25 cellular contexts compared by ENCODE assay signal in the genomic region with DNA sequence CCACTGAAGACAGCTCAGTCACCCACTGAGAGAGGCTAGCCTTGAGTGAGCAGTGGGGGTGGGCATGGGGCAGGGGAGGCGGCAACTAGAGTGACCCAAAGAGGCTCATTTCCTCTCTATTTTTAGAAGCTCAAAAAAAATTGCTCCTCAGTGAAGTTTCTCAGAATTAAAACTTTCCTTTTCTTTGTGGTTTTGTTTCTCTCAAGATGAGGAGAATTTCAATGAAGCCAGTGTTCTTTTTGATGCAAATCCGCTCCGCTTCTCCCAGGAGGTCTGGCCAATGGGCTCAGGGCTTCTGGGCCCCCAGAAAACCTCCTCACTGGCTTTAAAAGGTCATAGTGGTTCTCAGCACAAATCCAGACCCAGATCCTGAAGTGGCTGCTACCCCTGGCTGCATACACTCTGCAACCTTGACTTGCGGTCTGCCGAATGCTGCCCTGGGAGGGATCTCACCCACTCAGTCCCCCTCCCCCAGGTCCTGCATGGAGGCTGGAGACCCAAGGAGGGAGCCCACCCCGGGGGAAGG. TPM values are rescaled to one million over a fixed set of nuclear protein-coding genes. Genes with fewer than 3 reads are reported as not detected.
A peak's percentile ranks its signal among the peaks of the same experiment; 100 is the strongest.
DNase-seq lines count a peak whose midpoint lies in the region; ATAC-seq and TF ChIP-seq lines count a peak whose summit lies in the region.
"Had no signal": no experiment of that assay in that cellular context is flagged by ENCODE, and none has a peak within 500 bp of the region (broad histone marks: within the 10 kb centered on the region; RNA-seq: fewer than 3 reads in every experiment).

A gene with protein sequence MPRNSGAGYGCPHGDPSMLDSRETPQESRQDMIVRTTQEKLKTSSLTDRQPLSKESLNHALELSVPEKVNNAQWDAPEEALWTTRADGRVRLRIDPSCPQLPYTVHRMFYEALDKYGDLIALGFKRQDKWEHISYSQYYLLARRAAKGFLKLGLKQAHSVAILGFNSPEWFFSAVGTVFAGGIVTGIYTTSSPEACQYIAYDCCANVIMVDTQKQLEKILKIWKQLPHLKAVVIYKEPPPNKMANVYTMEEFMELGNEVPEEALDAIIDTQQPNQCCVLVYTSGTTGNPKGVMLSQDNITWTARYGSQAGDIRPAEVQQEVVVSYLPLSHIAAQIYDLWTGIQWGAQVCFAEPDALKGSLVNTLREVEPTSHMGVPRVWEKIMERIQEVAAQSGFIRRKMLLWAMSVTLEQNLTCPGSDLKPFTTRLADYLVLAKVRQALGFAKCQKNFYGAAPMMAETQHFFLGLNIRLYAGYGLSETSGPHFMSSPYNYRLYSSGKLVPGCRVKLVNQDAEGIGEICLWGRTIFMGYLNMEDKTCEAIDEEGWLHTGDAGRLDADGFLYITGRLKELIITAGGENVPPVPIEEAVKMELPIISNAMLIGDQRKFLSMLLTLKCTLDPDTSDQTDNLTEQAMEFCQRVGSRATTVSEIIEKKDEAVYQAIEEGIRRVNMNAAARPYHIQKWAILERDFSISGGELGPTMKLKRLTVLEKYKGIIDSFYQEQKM (minus strand): TSS at position 51 of the 526 bp plus-strand sequence. CDS start 64 bp downstream, outside the sequence.

- WGBS in testis, 2 donors = 50 to 57% methylated on average over 4 to 6 of the region's 6 CpGs

- H3K27me3 ChIP-seq in testis = no peaks in the 10 kb centered on the region

- H3K4me1 ChIP-seq in testis = peaks cover 11% of the 10 kb centered on the region
- H3K4me1 ChIP-seq: A549, breast epithelium, gastroesophageal sphincter, prostate gland, SJSA1 had no signal

- H3K36me3 Mint-ChIP-seq in natural killer cell treated with Interleukin-12 subunit alpha and Interleukin-12 subunit beta and Interleukin-15 and Interleukin-18, amount 100 ng/mL, for 72 hours = no peaks in the 10 kb centered on the region
- H3K36me3 Mint-ChIP-seq in natural killer cell (no peaks in the 10 kb centered on the region), osteocyte (ENCODE audit: unreplicated experiment) (no peaks in the 10 kb centered on the region)
- H3K36me3 Mint-ChIP-seq: naive B cell had no signal

- no peak for DNase-seq in natural killer cell treated with Interleukin-12 subunit alpha and Interleukin-12 subunit beta and Interleukin-15 and Interleukin-18, amount 100 ng/mL, for 72 hours (ENCODE audit: low spot score)
- no peak for DNase-seq in natural killer cell
- peak; percentile 73 for DNase-seq in mesenteric fat pad (ENCODE audit: low spot score)
- no peak for DNase-seq in testis
- no peak for DNase-seq in OCI-M2 (lab: John Stamatoyannopoulos, UW; ENCODE audit: unreplicated experiment)
- DNase-seq in SW 1271 (lab: John Stamatoyannopoulos, UW) = no peak
- DNase-seq in osteocyte (ENCODE audit: extremely low spot score, unreplicated experiment) = no peak
- DNase-seq: activated B cell treated with CpG ODN at 0.5 μM for 24 hours; activated naive CD8-positive, alpha-beta T cell treated with anti-CD3 and anti-CD28 coated beads, Interleukin-2, amount 50 U/mL, for 24 hours; naive B cell; NCI-H146; NCI-H82; stimulated activated CD4-positive, alpha-beta T cell treated with anti-CD3 and anti-CD28 coated beads, Interleukin-4, amount 100 ng/mL, for 4 hours had no signal

- H3K27ac ChIP-seq in cingulate gyrus (ENCODE audit: low read depth, low read length) (peak within 1 kb of the TSS; percentile 70), testis (peak within 1 kb of the TSS in 1 of 2 donors; percentile 15)
- H3K27ac ChIP-seq: A549, breast epithelium, C4-2B, prostate gland, SJSA1 had no signal

- ATAC-seq in natural killer cell treated with Interleukin-12 subunit alpha and Interleukin-12 subunit beta and Interleukin-15 and Interleukin-18, amount 100 ng/mL, for 72 hours = peak in 1 of 2 donors; percentile 25
- ATAC-seq in natural killer cell = no peak
- ATAC-seq: A549; activated naive CD8-positive, alpha-beta T cell treated with anti-CD3 and anti-CD28 coated beads, Interleukin-2, amount 50 U/mL, for 24 hours; esophagus mucosa; gastroesophageal sphincter; Panc1 had no signal

- intact Hi-C loops in natural killer cell (cut with micrococcal nuclease) (no loop called here), testis (cut with DNase I; ENCODE audit: low total_unique reads) (no loop called here)

- H3K4me3 Mint-ChIP-seq in natural killer cell treated with Interleukin-12 subunit alpha and Interleukin-12 subunit beta and Interleukin-15 and Interleukin-18, amount 100 ng/mL, for 72 hours = peak within 1 kb of the TSS; percentile 18
- H3K4me3 Mint-ChIP-seq in natural killer cell (no peak within 1 kb of the TSS), osteocyte (ENCODE audit: unreplicated experiment) (no peak within 1 kb of the TSS)
- H3K4me3 Mint-ChIP-seq: activated B cell treated with CpG ODN at 0.5 μM for 24 hours; activated naive CD8-positive, alpha-beta T cell treated with anti-CD3 and anti-CD28 coated beads, Interleukin-2, amount 50 U/mL, for 24 hours had no signal

- H3K4me3 ChIP-seq in testis = no peak within 1 kb of the TSS
- H3K4me3 ChIP-seq: A549, breast epithelium, gastroesophageal sphincter, lung, prostate gland, SJSA1, smooth muscle cell had no signal

- TF ChIP-seq CTCF in natural killer cell (IDR thresholded peaks at IDR 0.05) (no peak), testis (IDR thresholded peaks at IDR 0.05) (no peak), osteocyte (IDR thresholded peaks at IDR 0.05) (no peak)

- peaks cover 5 to 9% of the 10 kb centered on the region in 2 donors for H3K27me3 Mint-ChIP-seq in natural killer cell treated with Interleukin-12 subunit alpha and Interleukin-12 subunit beta and Interleukin-15 and Interleukin-18, amount 100 ng/mL, for 72 hours
- H3K27me3 Mint-ChIP-seq in natural killer cell (ENCODE audit: low read depth in 2 of 2) (peaks cover 2 to 11% of the 10 kb centered on the region in 2 donors), osteocyte (ENCODE audit: unreplicated experiment) (peaks cover 27% of the 10 kb centered on the region)

- no peak for TF ChIP-seq POLR2A in testis (IDR thresholded peaks at IDR 0.05)

- peaks cover 4 to 10% of the 10 kb centered on the region in 2 donors for H3K4me1 Mint-ChIP-seq in natural killer cell treated with Interleukin-12 subunit alpha and Interleukin-12 subunit beta and Interleukin-15 and Interleukin-18, amount 100 ng/mL, for 72 hours (ENCODE audit: low read depth in 2 of 2)
- no peaks in the 10 kb centered on the region for H3K4me1 Mint-ChIP-seq in natural killer cell
- H3K4me1 Mint-ChIP-seq in osteocyte (ENCODE audit: unreplicated experiment) = peaks cover 4% of the 10 kb centered on the region
- H3K4me1 Mint-ChIP-seq: activated B cell treated with CpG ODN at 0.5 μM for 24 hours, naive B cell had no signal

- no peaks in the 10 kb centered on the region for H3K9me3 ChIP-seq in testis
- H3K9me3 ChIP-seq: A549, breast epithelium, gastroesophageal sphincter, prostate gland, SJSA1 had no signal

- peak within 1 kb of the TSS; percentile 21 to 48 for H3K27ac Mint-ChIP-seq in natural killer cell treated with Interleukin-12 subunit alpha and Interleukin-12 subunit beta and Interleukin-15 and Interleukin-18, amount 100 ng/mL, for 72 hours
- no peak within 1 kb of the TSS for H3K27ac Mint-ChIP-seq in natural killer cell
- H3K27ac Mint-ChIP-seq in osteocyte (ENCODE audit: unreplicated experiment) = no peak within 1 kb of the TSS
- H3K27ac Mint-ChIP-seq: activated B cell treated with CpG ODN at 0.5 μM for 24 hours; activated naive CD8-positive, alpha-beta T cell treated with anti-CD3 and anti-CD28 coated beads, Interleukin-2, amount 50 U/mL, for 24 hours had no signal

- no peaks in the 10 kb centered on the region for H3K36me3 ChIP-seq in testis (ENCODE audit: low read depth, missing control alignments)
- H3K36me3 ChIP-seq: breast epithelium, gastroesophageal sphincter, prostate gland, SJSA1 had no signal

- no peaks in the 10 kb centered on the region for H3K9me3 Mint-ChIP-seq in natural killer cell treated with Interleukin-12 subunit alpha and Interleukin-12 subunit beta and Interleukin-15 and Interleukin-18, amount 100 ng/mL, for 72 hours
- H3K9me3 Mint-ChIP-seq in natural killer cell = no peaks in the 10 kb centered on the region
- H3K9me3 Mint-ChIP-seq in osteocyte (ENCODE audit: unreplicated experiment) = no peaks in the 10 kb centered on the region
- H3K9me3 Mint-ChIP-seq: activated B cell treated with CpG ODN at 0.5 μM for 24 hours; activated naive CD8-positive, alpha-beta T cell treated with anti-CD3 and anti-CD28 coated beads, Interleukin-2, amount 50 U/mL, for 24 hours; naive B cell had no signal

RNA-seq across cellular contexts. Expression of the gene that starts here (rescaled TPM):
- under 1 TPM in 1 of 2 donors, not detected in 1; 0.31 TPM for total RNA-seq in natural killer cell treated with Interleukin-12 subunit alpha and Interleukin-12 subunit beta and Interleukin-15 and Interleukin-18, amount 100 ng/mL, for 72 hours
- under 1 TPM in 1 of 3 donors, not detected in 2; 0.07 TPM for total RNA-seq in natural killer cell
- not detected for total RNA-seq in mesenteric fat pad
- total RNA-seq in testis = 10 to 100 TPM; 14.8 to 25.2 TPM
- polyA plus RNA-seq in testis (ENCODE audit: insufficient read depth, low read depth, low replicate concordance) = 12.2 TPM
- not detected in 2 replicates for total RNA-seq in osteocyte
- total RNA-seq: activated CD8-positive, alpha-beta memory T cell treated with anti-CD3 and anti-CD28 coated beads for 36 hours; esophagus mucosa; SJSA1 had no signal

Comparison
In these comparisons a context has a peak if more than half of its experiments do, and no peak if none do; other contexts are left out.
1. RNA of the gene that starts here (total RNA-seq): 14.8 to 25.2 TPM in testis; 0.31 TPM in natural killer cell treated with Interleukin-12 subunit alpha and Interleukin-12 subunit beta and Interleukin-15 and Interleukin-18, amount 100 ng/mL, for 72 hours, 0.07 TPM in natural killer cell, not detected in mesenteric fat pad (single experiment) and not detected in osteocyte; every median in the first group is over 10 times any median in the second.
2. H3K27ac Mint-ChIP-seq: peak in natural killer cell treated with Interleukin-12 subunit alpha and Interleukin-12 subunit beta and Interleukin-15 and Interleukin-18, amount 100 ng/mL, for 72 hours (2 of 2); none in natural killer cell (0 of 2) and osteocyte (single experiment).
3. Peak in DNase-seq in mesenteric fat pad; RNA of the gene not detected or under 1 TPM.